9 cellular contexts compared by ENCODE assay signal in genomic region chr12:6551496-6552139, GRCh38. TPM values are rescaled to one million over a fixed set of nuclear protein-coding genes. Genes with fewer than 3 reads are reported as not detected.
DNase-seq lines count a peak whose midpoint lies in the region; ATAC-seq and TF ChIP-seq lines count a peak whose summit lies in the region.
"Had no signal": no experiment of that assay in that cellular context is flagged by ENCODE, and none has a peak within 500 bp of the region (broad histone marks: within the 10 kb centered on the region; RNA-seq: fewer than 3 reads in every experiment).

No MANE protein-coding gene starts in this region.

- H3K9me3 Mint-ChIP-seq in activated naive CD4-positive, alpha-beta T cell treated with anti-CD3 and anti-CD28 coated beads, Interleukin-2, amount 50 U/mL, for 72 hours, result no peaks in the 10 kb centered on the region
- H3K9me3 Mint-ChIP-seq in effector memory CD8-positive, alpha-beta T cell, result no peaks in the 10 kb centered on the region
- H3K9me3 Mint-ChIP-seq in Calu3 (ENCODE audit: low read depth, unreplicated experiment), result no peaks in the 10 kb centered on the region

- intact Hi-C loops in Calu3 (cut with micrococcal nuclease; ENCODE audit: unreplicated experiment), result loop anchor here (5.0 kb wide), 1 partner anchor 276 kb away; the partner anchor contains the start of gene P3H3

- peaks cover 38% of the 10 kb centered on the region for H3K4me1 ChIP-seq in foreskin keratinocyte

- no peak overlapping the region for H3K27ac ChIP-seq in foreskin keratinocyte

- H3K27ac Mint-ChIP-seq in activated naive CD4-positive, alpha-beta T cell treated with anti-CD3 and anti-CD28 coated beads, Interleukin-2, amount 50 U/mL, for 72 hours, result peak overlapping the region; percentile 50 to 71
- H3K27ac Mint-ChIP-seq in effector memory CD8-positive, alpha-beta T cell, result peak overlapping the region in 1 of 2 donors; percentile 69
- no peak overlapping the region for H3K27ac Mint-ChIP-seq in Calu3 (ENCODE audit: unreplicated experiment)

- no peaks in the 10 kb centered on the region for H3K27me3 ChIP-seq in foreskin keratinocyte

- no TSS peak for BruUV-seq in Calu3 (replicated peaks; lab: Mats Ljungman, UMichigan)

- CTCF ChIA-PET in Calu3 (lab: Charles Lee), result interaction anchor here (0.5 kb wide), 1 partner anchor 11 kb away, joined by 5 read pairs; no protein-coding TSS in a partner anchor

- TF ChIP-seq CTCF in foreskin keratinocyte (conservative IDR thresholded peaks at IDR 0.05) (no peak), Calu3 (IDR thresholded peaks at IDR 0.05; ENCODE audit: unreplicated experiment) (no peak)

- no peak for ATAC-seq in activated naive CD4-positive, alpha-beta T cell treated with anti-CD3 and anti-CD28 coated beads, Interleukin-2, amount 50 U/mL, for 72 hours
- ATAC-seq in foreskin keratinocyte (peak; percentile 31), GM18861 (IDR thresholded peaks at IDR 0.05; ENCODE audit: unreplicated experiment) (no peak), GM21528 (IDR thresholded peaks at IDR 0.05; ENCODE audit: low FRiP score, unreplicated experiment) (no peak)
- ATAC-seq in effector memory CD8-positive, alpha-beta T cell (replicated peaks), result no peak

- H3K4me3 ChIP-seq in skeletal muscle cell (ENCODE audit: low read depth, low read length), result peak overlapping the region; percentile 21

- H3K36me3 Mint-ChIP-seq in activated naive CD4-positive, alpha-beta T cell treated with anti-CD3 and anti-CD28 coated beads, Interleukin-2, amount 50 U/mL, for 72 hours, result peaks cover 11 to 14% of the 10 kb centered on the region in 2 donors
- H3K36me3 Mint-ChIP-seq in effector memory CD8-positive, alpha-beta T cell (ENCODE audit: insufficient read depth), result peaks cover 48% of the 10 kb centered on the region
- peaks cover 14% of the 10 kb centered on the region for H3K36me3 Mint-ChIP-seq in Calu3 (ENCODE audit: insufficient read depth, unreplicated experiment)

- H3K27me3 Mint-ChIP-seq in effector memory CD8-positive, alpha-beta T cell, result no peaks in the 10 kb centered on the region
- no peaks in the 10 kb centered on the region for H3K27me3 Mint-ChIP-seq in Calu3 (ENCODE audit: unreplicated experiment)

- H3K4me1 Mint-ChIP-seq in effector memory CD8-positive, alpha-beta T cell (ENCODE audit: low read depth in 2 of 2), result peaks cover 39 to 42% of the 10 kb centered on the region in 2 donors
- H3K4me1 Mint-ChIP-seq in Calu3 (ENCODE audit: low read depth, unreplicated experiment), result peaks cover 6% of the 10 kb centered on the region

- H3K4me3 Mint-ChIP-seq in effector memory CD8-positive, alpha-beta T cell, result no peak overlapping the region
- H3K4me3 Mint-ChIP-seq in Calu3 (ENCODE audit: low read depth, unreplicated experiment), result no peak overlapping the region

- DNase-seq in EH (ENCODE audit: low read depth), result peak; percentile 87
- no peak for DNase-seq in activated naive CD4-positive, alpha-beta T cell treated with anti-CD3 and anti-CD28 coated beads, Interleukin-2, amount 50 U/mL, for 72 hours (ENCODE audit: low spot score in 2 of 2)
- peak in 1 of 2 donors; percentile 62 for DNase-seq in foreskin keratinocyte
- no peak for DNase-seq in skeletal muscle cell (ENCODE audit: low read depth)
- no peak for DNase-seq in effector memory CD8-positive, alpha-beta T cell
- DNase-seq in Calu3, result no peak
- DNase-seq: NCI-H2081 treated with DMSO at 0.1 percent for 48 hours had no signal

RNA-seq across cellular contexts. Expression of gene IFFO1, which starts 4.2 kb away (rescaled TPM):
- total RNA-seq in activated naive CD4-positive, alpha-beta T cell treated with anti-CD3 and anti-CD28 coated beads, Interleukin-2, amount 50 U/mL, for 72 hours, result 10 to 100 TPM; 10.3 to 16.4 TPM
- 1.7 and 2.7 TPM in 2 replicates for total RNA-seq in foreskin keratinocyte
- 2.7 and 5.0 TPM in 2 replicates for polyA plus RNA-seq in foreskin keratinocyte
- 0.76 and 1.0 TPM in 2 replicates for total RNA-seq in Calu3 (2022)

RNA-seq across cellular contexts. Expression of gene NOP2, which starts 16.5 kb away (rescaled TPM):
- total RNA-seq in activated naive CD4-positive, alpha-beta T cell treated with anti-CD3 and anti-CD28 coated beads, Interleukin-2, amount 50 U/mL, for 72 hours, result 10 to 100 TPM; 78.8 to 79.8 TPM
- total RNA-seq in foreskin keratinocyte (64.2 and 65.6 TPM in 2 replicates), Calu3 (2022) (86.1 and 88.5 TPM in 2 replicates)
- polyA plus RNA-seq in foreskin keratinocyte, result 46.8 and 61.1 TPM in 2 replicates

RNA-seq across cellular contexts. Expression of gene GAPDH, which starts 17.3 kb away (rescaled TPM):
- total RNA-seq in activated naive CD4-positive, alpha-beta T cell treated with anti-CD3 and anti-CD28 coated beads, Interleukin-2, amount 50 U/mL, for 72 hours, result 1,000 to 10,000 TPM; 5,900 to 8,209 TPM
- total RNA-seq in foreskin keratinocyte (6,442 and 6,736 TPM in 2 replicates), Calu3 (2022) (2,412 and 2,552 TPM in 2 replicates)
- 7,678 and 8,217 TPM in 2 replicates for polyA plus RNA-seq in foreskin keratinocyte

RNA-seq across cellular contexts. Expression of gene CHD4, which starts 55.6 kb away (rescaled TPM):
- total RNA-seq in activated naive CD4-positive, alpha-beta T cell treated with anti-CD3 and anti-CD28 coated beads, Interleukin-2, amount 50 U/mL, for 72 hours, result 100 to 1,000 TPM; 288 to 307 TPM
- total RNA-seq in foreskin keratinocyte (156 and 174 TPM in 2 replicates), Calu3 (2022) (164 and 165 TPM in 2 replicates)
- polyA plus RNA-seq in foreskin keratinocyte, result 90.9 and 98.5 TPM in 2 replicates

RNA-seq across cellular contexts. Expression of gene NCAPD2, which starts 57.7 kb away (rescaled TPM):
- 100 to 1,000 TPM; 208 to 276 TPM for total RNA-seq in activated naive CD4-positive, alpha-beta T cell treated with anti-CD3 and anti-CD28 coated beads, Interleukin-2, amount 50 U/mL, for 72 hours
- 64.5 and 86.2 TPM in 2 replicates for total RNA-seq in foreskin keratinocyte
- 26.1 and 35.7 TPM in 2 replicates for polyA plus RNA-seq in foreskin keratinocyte
- total RNA-seq in Calu3 (2022), result 78.0 and 94.7 TPM in 2 replicates
